In genomic region chr18:37716106-37716708, GRCh38 we compare ENCODE assay signal across 9 cellular contexts.
"Had no signal": no experiment of that assay in that cellular context is flagged by ENCODE, and none has a peak within 500 bp of the region (broad histone marks: within the 10 kb centered on the region; RNA-seq: fewer than 3 reads in every experiment).

No MANE protein-coding gene starts in this region.

- H3K4me1 ChIP-seq: HAP-1 had no signal

- ATAC-seq: HCT116, K562 had no signal

- DNase-seq: GM23248, GOT3, H7, HFFc6, IMR-90 had no signal

- H3K4me3 ChIP-seq: GM23248, HAP-1, K562 had no signal

- H3K9me3 ChIP-seq: HAP-1 had no signal

- FAIRE-seq: HTR-8/SVneo, K562 had no signal

- H3K27ac ChIP-seq: GM23248 had no signal

- H3K36me3 ChIP-seq: HAP-1 had no signal
